ENCODE assay signal across 1 cellular context in the genomic region with DNA sequence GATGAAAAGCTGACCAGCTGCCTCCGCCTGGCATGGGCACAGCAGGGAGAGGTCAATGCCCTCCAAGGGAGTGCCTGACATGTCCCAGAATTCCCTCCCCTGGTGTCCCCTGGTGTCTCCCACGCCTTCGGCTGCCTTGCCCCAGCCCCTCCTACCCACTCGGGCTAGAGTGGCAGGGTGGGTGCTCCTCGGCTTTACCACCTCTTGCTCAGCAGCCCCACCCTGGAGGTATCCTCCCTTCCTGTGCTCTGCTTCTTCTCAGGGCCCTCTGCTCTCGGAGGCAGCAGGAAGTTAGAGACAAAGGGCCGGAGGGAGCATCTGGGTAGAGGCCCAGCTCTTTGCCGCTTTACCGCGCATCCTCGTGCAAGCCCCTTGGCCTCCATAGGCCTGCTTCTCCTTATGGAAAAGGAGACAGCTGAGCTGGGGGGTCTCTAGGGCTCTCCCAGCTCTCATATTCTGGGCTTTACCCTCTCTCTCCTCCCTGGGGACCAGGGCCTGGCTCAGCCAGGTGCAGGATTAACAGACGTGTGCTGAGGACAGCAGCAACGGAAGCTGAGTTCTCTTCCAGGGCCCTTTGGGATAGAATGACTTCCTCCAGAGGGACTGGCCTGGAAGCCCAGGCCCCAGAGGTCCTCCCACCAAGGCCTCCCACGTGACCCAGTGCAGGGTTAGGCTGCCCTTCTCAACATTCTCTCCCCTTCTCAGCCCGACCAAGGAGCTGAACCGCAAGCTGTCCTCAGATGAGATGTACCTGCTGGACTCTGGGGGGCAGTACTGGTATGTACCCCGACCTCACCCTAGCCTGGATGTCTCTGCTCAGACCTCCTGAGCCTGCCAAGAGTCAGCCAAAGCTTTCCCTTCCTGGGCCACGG.
A peak's percentile ranks its signal among the peaks of the same experiment; 100 is the strongest.
TF ChIP-seq lines count a peak whose summit lies in the region.

No MANE protein-coding gene starts in this region.

TF ChIP-seq in GM12878, 131 proteins besides CTCF, POLR2A, EP300 and RAD21:
- TF ChIP-seq, protein P1, sequence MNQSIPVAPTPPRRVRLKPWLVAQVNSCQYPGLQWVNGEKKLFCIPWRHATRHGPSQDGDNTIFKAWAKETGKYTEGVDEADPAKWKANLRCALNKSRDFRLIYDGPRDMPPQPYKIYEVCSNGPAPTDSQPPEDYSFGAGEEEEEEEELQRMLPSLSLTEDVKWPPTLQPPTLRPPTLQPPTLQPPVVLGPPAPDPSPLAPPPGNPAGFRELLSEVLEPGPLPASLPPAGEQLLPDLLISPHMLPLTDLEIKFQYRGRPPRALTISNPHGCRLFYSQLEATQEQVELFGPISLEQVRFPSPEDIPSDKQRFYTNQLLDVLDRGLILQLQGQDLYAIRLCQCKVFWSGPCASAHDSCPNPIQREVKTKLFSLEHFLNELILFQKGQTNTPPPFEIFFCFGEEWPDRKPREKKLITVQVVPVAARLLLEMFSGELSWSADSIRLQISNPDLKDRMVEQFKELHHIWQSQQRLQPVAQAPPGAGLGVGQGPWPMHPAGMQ (IDR thresholded peaks at IDR 0.05; ENCODE audit: borderline replicate concordance), result no peak
- TF ChIP-seq, protein P2, sequence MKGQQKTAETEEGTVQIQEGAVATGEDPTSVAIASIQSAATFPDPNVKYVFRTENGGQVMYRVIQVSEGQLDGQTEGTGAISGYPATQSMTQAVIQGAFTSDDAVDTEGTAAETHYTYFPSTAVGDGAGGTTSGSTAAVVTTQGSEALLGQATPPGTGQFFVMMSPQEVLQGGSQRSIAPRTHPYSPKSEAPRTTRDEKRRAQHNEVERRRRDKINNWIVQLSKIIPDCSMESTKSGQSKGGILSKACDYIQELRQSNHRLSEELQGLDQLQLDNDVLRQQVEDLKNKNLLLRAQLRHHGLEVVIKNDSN (IDR thresholded peaks at IDR 0.05; ENCODE audit: borderline replicate concordance, extremely low read length, insufficient read depth, low read depth, low read length), result peak; percentile 53
- TF ChIP-seq EGR1 (IDR thresholded peaks at IDR 0.05; ENCODE audit: borderline replicate concordance in 1 of 2, low read depth in 2 of 2, low read length in 2 of 2) (no peak), ZNF24 (IDR thresholded peaks at IDR 0.05) (no peak), ZSCAN29 (IDR thresholded peaks at IDR 0.05) (no peak), GABPA (IDR thresholded peaks at IDR 0.05; ENCODE audit: low read depth) (no peak), LARP7 (IDR thresholded peaks at IDR 0.05) (no peak), CHD2 (IDR thresholded peaks at IDR 0.05; ENCODE audit: borderline replicate concordance, low read depth, low read length) (no peak), NR2C1 (IDR thresholded peaks at IDR 0.05) (no peak), HDAC6 (IDR thresholded peaks at IDR 0.05; ENCODE audit: unreplicated experiment) (no peak), NFXL1 (IDR thresholded peaks at IDR 0.05; ENCODE audit: borderline replicate concordance) (no peak), NR2F1 (conservative IDR thresholded peaks at IDR 0.05) (no peak), RUNX3 (IDR thresholded peaks at IDR 0.05; ENCODE audit: low read length) (0 out of 2 replicates have a peak, but pooled peaks have one; percentile 19), SMC3 (IDR thresholded peaks at IDR 0.05; ENCODE audit: borderline replicate concordance, low read length) (peak; percentile 55; the same call in 1 of the 2 replicates), WRNIP1 (IDR thresholded peaks at IDR 0.05; ENCODE audit: borderline replicate concordance, low read depth, low read length) (no peak), ZNF217 (IDR thresholded peaks at IDR 0.05) (no peak), CHD1 (IDR thresholded peaks at IDR 0.05; ENCODE audit: low read depth, low read length) (no peak), ASH2L (IDR thresholded peaks at IDR 0.05; ENCODE audit: borderline replicate concordance, low read depth) (no peak), RAD51 (IDR thresholded peaks at IDR 0.05) (no peak), JUNB (IDR thresholded peaks at IDR 0.05) (no peak), NFIC (IDR thresholded peaks at IDR 0.05; ENCODE audit: low read depth, low read length) (no peak), KLF5 (IDR thresholded peaks at IDR 0.05; ENCODE audit: partially characterized antibody) (no peak)
- TF ChIP-seq, protein P3, sequence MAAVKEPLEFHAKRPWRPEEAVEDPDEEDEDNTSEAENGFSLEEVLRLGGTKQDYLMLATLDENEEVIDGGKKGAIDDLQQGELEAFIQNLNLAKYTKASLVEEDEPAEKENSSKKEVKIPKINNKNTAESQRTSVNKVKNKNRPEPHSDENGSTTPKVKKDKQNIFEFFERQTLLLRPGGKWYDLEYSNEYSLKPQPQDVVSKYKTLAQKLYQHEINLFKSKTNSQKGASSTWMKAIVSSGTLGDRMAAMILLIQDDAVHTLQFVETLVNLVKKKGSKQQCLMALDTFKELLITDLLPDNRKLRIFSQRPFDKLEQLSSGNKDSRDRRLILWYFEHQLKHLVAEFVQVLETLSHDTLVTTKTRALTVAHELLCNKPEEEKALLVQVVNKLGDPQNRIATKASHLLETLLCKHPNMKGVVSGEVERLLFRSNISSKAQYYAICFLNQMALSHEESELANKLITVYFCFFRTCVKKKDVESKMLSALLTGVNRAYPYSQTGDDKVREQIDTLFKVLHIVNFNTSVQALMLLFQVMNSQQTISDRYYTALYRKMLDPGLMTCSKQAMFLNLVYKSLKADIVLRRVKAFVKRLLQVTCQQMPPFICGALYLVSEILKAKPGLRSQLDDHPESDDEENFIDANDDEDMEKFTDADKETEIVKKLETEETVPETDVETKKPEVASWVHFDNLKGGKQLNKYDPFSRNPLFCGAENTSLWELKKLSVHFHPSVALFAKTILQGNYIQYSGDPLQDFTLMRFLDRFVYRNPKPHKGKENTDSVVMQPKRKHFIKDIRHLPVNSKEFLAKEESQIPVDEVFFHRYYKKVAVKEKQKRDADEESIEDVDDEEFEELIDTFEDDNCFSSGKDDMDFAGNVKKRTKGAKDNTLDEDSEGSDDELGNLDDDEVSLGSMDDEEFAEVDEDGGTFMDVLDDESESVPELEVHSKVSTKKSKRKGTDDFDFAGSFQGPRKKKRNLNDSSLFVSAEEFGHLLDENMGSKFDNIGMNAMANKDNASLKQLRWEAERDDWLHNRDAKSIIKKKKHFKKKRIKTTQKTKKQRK (IDR thresholded peaks at IDR 0.05; ENCODE audit: low read depth, low read length), result no peak
- TF ChIP-seq, protein P4, sequence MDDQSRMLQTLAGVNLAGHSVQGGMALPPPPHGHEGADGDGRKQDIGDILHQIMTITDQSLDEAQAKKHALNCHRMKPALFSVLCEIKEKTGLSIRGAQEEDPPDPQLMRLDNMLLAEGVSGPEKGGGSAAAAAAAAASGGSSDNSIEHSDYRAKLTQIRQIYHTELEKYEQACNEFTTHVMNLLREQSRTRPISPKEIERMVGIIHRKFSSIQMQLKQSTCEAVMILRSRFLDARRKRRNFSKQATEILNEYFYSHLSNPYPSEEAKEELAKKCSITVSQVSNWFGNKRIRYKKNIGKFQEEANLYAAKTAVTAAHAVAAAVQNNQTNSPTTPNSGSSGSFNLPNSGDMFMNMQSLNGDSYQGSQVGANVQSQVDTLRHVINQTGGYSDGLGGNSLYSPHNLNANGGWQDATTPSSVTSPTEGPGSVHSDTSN (IDR thresholded peaks at IDR 0.05; ENCODE audit: insufficient replicate concordance, low read depth, low read length), result no peak
- TF ChIP-seq, protein P5, sequence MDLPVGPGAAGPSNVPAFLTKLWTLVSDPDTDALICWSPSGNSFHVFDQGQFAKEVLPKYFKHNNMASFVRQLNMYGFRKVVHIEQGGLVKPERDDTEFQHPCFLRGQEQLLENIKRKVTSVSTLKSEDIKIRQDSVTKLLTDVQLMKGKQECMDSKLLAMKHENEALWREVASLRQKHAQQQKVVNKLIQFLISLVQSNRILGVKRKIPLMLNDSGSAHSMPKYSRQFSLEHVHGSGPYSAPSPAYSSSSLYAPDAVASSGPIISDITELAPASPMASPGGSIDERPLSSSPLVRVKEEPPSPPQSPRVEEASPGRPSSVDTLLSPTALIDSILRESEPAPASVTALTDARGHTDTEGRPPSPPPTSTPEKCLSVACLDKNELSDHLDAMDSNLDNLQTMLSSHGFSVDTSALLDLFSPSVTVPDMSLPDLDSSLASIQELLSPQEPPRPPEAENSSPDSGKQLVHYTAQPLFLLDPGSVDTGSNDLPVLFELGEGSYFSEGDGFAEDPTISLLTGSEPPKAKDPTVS (IDR thresholded peaks at IDR 0.05; ENCODE audit: low read depth, low read length), result no peak
- TF ChIP-seq, protein P6, sequence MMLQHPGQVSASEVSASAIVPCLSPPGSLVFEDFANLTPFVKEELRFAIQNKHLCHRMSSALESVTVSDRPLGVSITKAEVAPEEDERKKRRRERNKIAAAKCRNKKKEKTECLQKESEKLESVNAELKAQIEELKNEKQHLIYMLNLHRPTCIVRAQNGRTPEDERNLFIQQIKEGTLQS (IDR thresholded peaks at IDR 0.05; ENCODE audit: borderline replicate concordance, extremely low read depth, low read depth, low read length), result no peak
- TF ChIP-seq, protein P7, sequence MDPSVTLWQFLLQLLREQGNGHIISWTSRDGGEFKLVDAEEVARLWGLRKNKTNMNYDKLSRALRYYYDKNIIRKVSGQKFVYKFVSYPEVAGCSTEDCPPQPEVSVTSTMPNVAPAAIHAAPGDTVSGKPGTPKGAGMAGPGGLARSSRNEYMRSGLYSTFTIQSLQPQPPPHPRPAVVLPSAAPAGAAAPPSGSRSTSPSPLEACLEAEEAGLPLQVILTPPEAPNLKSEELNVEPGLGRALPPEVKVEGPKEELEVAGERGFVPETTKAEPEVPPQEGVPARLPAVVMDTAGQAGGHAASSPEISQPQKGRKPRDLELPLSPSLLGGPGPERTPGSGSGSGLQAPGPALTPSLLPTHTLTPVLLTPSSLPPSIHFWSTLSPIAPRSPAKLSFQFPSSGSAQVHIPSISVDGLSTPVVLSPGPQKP (IDR thresholded peaks at IDR 0.05; ENCODE audit: low read depth, low read length), result no peak
